11 cellular contexts compared by ENCODE assay signal in the genomic region with DNA sequence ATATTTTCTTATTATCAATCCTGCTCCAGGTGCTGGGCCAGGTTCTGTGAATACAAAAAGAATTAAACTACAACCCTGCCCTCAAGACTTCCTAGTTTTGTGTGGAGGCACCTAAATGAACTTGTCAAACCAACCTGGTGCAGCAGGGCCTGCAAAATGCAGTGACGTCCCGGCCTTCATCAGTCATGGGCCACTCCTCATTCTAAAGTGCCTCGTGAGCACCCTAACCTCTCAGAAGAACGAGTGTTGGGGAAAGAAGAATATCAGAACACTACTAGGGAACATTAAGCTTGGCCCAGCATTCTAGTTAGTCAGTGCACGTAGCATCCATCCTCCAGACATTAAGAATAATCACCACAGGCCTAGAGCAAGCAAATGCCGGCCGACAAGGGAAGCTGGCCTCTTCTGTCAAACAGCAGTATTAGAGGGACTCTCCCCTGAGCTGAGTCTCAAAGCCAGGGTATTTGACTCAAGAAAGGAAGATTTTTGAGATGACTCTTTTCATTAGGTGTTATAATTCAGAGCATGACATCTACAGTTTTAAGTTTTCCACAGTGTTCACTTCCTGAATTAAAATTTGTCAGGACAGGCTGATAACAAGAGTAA.
DNase-seq lines count a peak whose midpoint lies in the region; ATAC-seq and TF ChIP-seq lines count a peak whose summit lies in the region.
"Had no signal": no experiment of that assay in that cellular context is flagged by ENCODE, and none has a peak within 500 bp of the region (broad histone marks: within the 10 kb centered on the region; RNA-seq: fewer than 3 reads in every experiment).

No MANE protein-coding gene starts in this region.

- no peak for TF ChIP-seq CTCF in fibroblast of villous mesenchyme (IDR thresholded peaks at IDR 0.05; ENCODE audit: insufficient read depth, low read depth, low read length)
- no peak for TF ChIP-seq CTCF in osteoblast (IDR thresholded peaks at IDR 0.05; ENCODE audit: extremely low read depth, low read depth, low read length)
- no peak for TF ChIP-seq CTCF in uterus (IDR thresholded peaks at IDR 0.05)

- H3K4me2 ChIP-seq in osteoblast (ENCODE audit: insufficient read depth, low read length) = peak overlapping the region; percentile 37

- H3K9me3 Mint-ChIP-seq in activated T-helper 17 cell treated with anti-CD3 and anti-CD28 coated beads, Interleukin-2, amount 50 U/mL, for 72 hours = no peaks in the 10 kb centered on the region
- H3K9me3 Mint-ChIP-seq: activated T-cell treated with anti-CD3 and anti-CD28 coated beads, Interleukin-2, amount 50 U/mL, for 72 hours had no signal

- no peak overlapping the region for H3K4me3 Mint-ChIP-seq in activated T-helper 17 cell treated with anti-CD3 and anti-CD28 coated beads, Interleukin-2, amount 50 U/mL, for 72 hours
- H3K4me3 Mint-ChIP-seq: activated T-cell treated with anti-CD3 and anti-CD28 coated beads, Interleukin-2, amount 50 U/mL, for 72 hours had no signal

- H3K27me3 ChIP-seq in osteoblast (ENCODE audit: insufficient read depth, low read length) = no peaks in the 10 kb centered on the region
- H3K27me3 ChIP-seq in uterus = no peaks in the 10 kb centered on the region

- H2AFZ ChIP-seq in osteoblast (ENCODE audit: low read length) = no peak overlapping the region

- peaks cover 3% of the 10 kb centered on the region for H3K36me3 ChIP-seq in osteoblast (ENCODE audit: insufficient read depth, low read length)
- no peaks in the 10 kb centered on the region for H3K36me3 ChIP-seq in uterus

- H3K79me2 ChIP-seq in osteoblast (ENCODE audit: insufficient read depth, low read length) = peaks cover 43% of the 10 kb centered on the region

- H3K27me3 Mint-ChIP-seq in activated T-helper 17 cell treated with anti-CD3 and anti-CD28 coated beads, Interleukin-2, amount 50 U/mL, for 72 hours = no peaks in the 10 kb centered on the region

- TF ChIP-seq POLR2A in uterus (IDR thresholded peaks at IDR 0.05) = peak in 1 of 2 donors; percentile 8

- H3K36me3 Mint-ChIP-seq in activated T-helper 17 cell treated with anti-CD3 and anti-CD28 coated beads, Interleukin-2, amount 50 U/mL, for 72 hours (ENCODE audit: low read depth) = no peaks in the 10 kb centered on the region

- intact Hi-C loops in uterus (cut with DNase I; ENCODE audit: low total_unique reads) = no loop called here

- ATAC-seq in activated T-helper 17 cell treated with anti-CD3 and anti-CD28 coated beads, Interleukin-2, amount 50 U/mL, for 72 hours (replicated peaks) = no peak
- ATAC-seq in HG03565 (IDR thresholded peaks at IDR 0.05; ENCODE audit: unreplicated experiment) (no peak), HG02610 (IDR thresholded peaks at IDR 0.05; ENCODE audit: unreplicated experiment) (no peak)
- ATAC-seq: activated T-cell treated with anti-CD3 and anti-CD28 coated beads, Interleukin-2, amount 50 U/mL, for 72 hours had no signal

- H3K27ac ChIP-seq in osteoblast (ENCODE audit: low read depth, low read length) (peak overlapping the region; percentile 70), uterus (peak overlapping the region; percentile 80 to 94)
- H3K27ac ChIP-seq: WERI-Rb-1 had no signal

- H3K27ac Mint-ChIP-seq in activated T-helper 17 cell treated with anti-CD3 and anti-CD28 coated beads, Interleukin-2, amount 50 U/mL, for 72 hours = peak overlapping the region; percentile 56
- H3K27ac Mint-ChIP-seq: activated T-cell treated with anti-CD3 and anti-CD28 coated beads, Interleukin-2, amount 50 U/mL, for 72 hours had no signal

- DNase-seq in fibroblast of villous mesenchyme (ENCODE audit: low read depth) (peak; percentile 30), osteoblast (ENCODE audit: insufficient read length, low spot score, missing footprints) (no peak), uterus (no peak), NCI-H82 (lab: John Stamatoyannopoulos, UW) (no peak)
- DNase-seq: activated T-cell treated with anti-CD3 and anti-CD28 coated beads, Interleukin-2, amount 50 U/mL, for 72 hours; DMS 273 treated with DMSO at 0.1 percent for 48 hours; NCI-H146; WERI-Rb-1 had no signal

- peaks cover 8% of the 10 kb centered on the region for H4K20me1 ChIP-seq in osteoblast (ENCODE audit: insufficient read depth, low read length)

- H3K4me1 Mint-ChIP-seq in activated T-helper 17 cell treated with anti-CD3 and anti-CD28 coated beads, Interleukin-2, amount 50 U/mL, for 72 hours = peaks cover 7% of the 10 kb centered on the region

- H3K4me3 ChIP-seq in fibroblast of villous mesenchyme (ENCODE audit: low read depth, low read length) = no peak overlapping the region
- no peak overlapping the region for H3K4me3 ChIP-seq in osteoblast (ENCODE audit: insufficient read depth, low read length)
- H3K4me3 ChIP-seq in uterus = no peak overlapping the region

- H3K4me1 ChIP-seq in osteoblast (ENCODE audit: insufficient read depth, low read length) (peaks cover 17% of the 10 kb centered on the region), uterus (peaks cover 0 to 31% of the 10 kb centered on the region in 2 donors)

- H3K9me3 ChIP-seq in osteoblast (ENCODE audit: low read depth, low read length) (no peaks in the 10 kb centered on the region), uterus (no peaks in the 10 kb centered on the region)
